ENCODE assay signal across 7 cellular contexts in the genomic region with DNA sequence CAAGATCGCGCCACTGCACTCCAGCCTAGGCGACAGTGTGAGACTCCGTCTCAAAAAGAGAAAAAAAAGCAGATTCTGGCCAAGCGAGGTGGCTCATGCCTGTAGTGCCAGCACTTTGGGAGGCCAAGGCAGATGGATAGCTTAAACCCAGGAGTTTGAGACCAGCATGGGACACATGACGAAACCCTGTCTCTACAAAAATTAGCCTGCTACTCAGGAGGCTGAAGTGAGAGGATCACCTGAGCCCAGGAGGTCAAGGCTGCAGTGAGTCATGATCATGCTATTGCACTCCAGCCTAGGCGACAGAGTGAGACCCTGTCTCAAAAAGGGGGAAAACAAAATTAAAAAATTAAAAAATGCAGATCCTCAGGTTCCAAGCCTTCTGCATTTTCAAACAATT.
"Had no signal": no experiment of that assay in that cellular context is flagged by ENCODE, and none has a peak within 500 bp of the region (broad histone marks: within the 10 kb centered on the region; RNA-seq: fewer than 3 reads in every experiment).

No MANE protein-coding gene starts in this region.

- ATAC-seq: K562 had no signal

- H3K27ac Mint-ChIP-seq: IgD-negative memory B cell had no signal

- H3K27me3 Mint-ChIP-seq: IgD-negative memory B cell had no signal

- H3K4me3 Mint-ChIP-seq: IgD-negative memory B cell had no signal

- H3K27ac ChIP-seq: HL-60 had no signal

- H3K4me3 ChIP-seq: K562 had no signal

- H3K9me3 Mint-ChIP-seq: IgD-negative memory B cell had no signal

- FAIRE-seq: HTR-8/SVneo, K562 had no signal

- DNase-seq: IMR-90, KBM-7, KG1 had no signal
